ENCODE assay signal across 18 cellular contexts in genomic region chr10:33341638-33342037, GRCh38. TPM values are rescaled to one million over a fixed set of nuclear protein-coding genes. Genes with fewer than 3 reads are reported as not detected.
DNase-seq lines count a peak whose midpoint lies in the region; ATAC-seq, FAIRE-seq and TF ChIP-seq lines count a peak whose summit lies in the region.
"Had no signal": no experiment of that assay in that cellular context is flagged by ENCODE, and none has a peak within 500 bp of the region (broad histone marks: within the 10 kb centered on the region; RNA-seq: fewer than 3 reads in every experiment).

No MANE protein-coding gene starts in this region.

- no peaks in the 10 kb centered on the region for H4K20me1 ChIP-seq in astrocyte (ENCODE audit: insufficient read depth, low read length)

- H3K4me3 ChIP-seq in right cardiac atrium (ENCODE audit: low read length) (peak overlapping the region; percentile 15), right atrium auricular region (no peak overlapping the region), astrocyte (ENCODE audit: insufficient read depth, low read depth, low read length) (peak overlapping the region; percentile 20), neuronal stem cell (ENCODE audit: low read length in 2 of 2) (no peak overlapping the region)
- H3K4me3 ChIP-seq: left lung, SJCRH30 had no signal

- peaks cover 9% of the 10 kb centered on the region for H3K4me1 Mint-ChIP-seq in astrocyte (ENCODE audit: low read depth, unreplicated experiment)
- H3K4me1 Mint-ChIP-seq: natural killer cell had no signal

- H3K9me3 ChIP-seq in right cardiac atrium (ENCODE audit: control insufficient read depth, low read length), result no peaks in the 10 kb centered on the region
- no peaks in the 10 kb centered on the region for H3K9me3 ChIP-seq in right atrium auricular region
- no peaks in the 10 kb centered on the region for H3K9me3 ChIP-seq in astrocyte (ENCODE audit: insufficient read depth, low read depth, low read length)
- H3K9me3 ChIP-seq in neuronal stem cell (replicated peaks in 1 of 2; ENCODE audit: control insufficient read depth in 2 of 2, insufficient read depth in 1 of 2, low read depth in 1 of 2, low read length in 2 of 2), result peaks cover 0 to 5% of the 10 kb centered on the region in 2 donors
- H3K9me3 ChIP-seq: left lung, SJCRH30 had no signal

- 51% methylated on average over 1 of the region's 1 CpG for WGBS in right cardiac atrium
- no CpG with 5 or more reads among the region's 1 CpG for whole genome bisulfite sequencing in neuronal stem cell (ENCODE audit: extremely low coverage in 2 of 2, insufficient read length in 2 of 2, insufficient replicate concordance in 1 of 2), 2 donors

- H3K4ac ChIP-seq in neuronal stem cell (ENCODE audit: low read length), result no peak overlapping the region

- H2AFZ ChIP-seq in astrocyte (ENCODE audit: low read depth, low read length) (no peak overlapping the region), neuronal stem cell (ENCODE audit: low read length) (no peak overlapping the region)

- no peaks in the 10 kb centered on the region for H3K27me3 ChIP-seq in right cardiac atrium (ENCODE audit: control insufficient read depth, insufficient read depth)
- no peaks in the 10 kb centered on the region for H3K27me3 ChIP-seq in right atrium auricular region
- no peaks in the 10 kb centered on the region for H3K27me3 ChIP-seq in astrocyte (ENCODE audit: insufficient read depth, low read length)
- no peaks in the 10 kb centered on the region for H3K27me3 ChIP-seq in foreskin keratinocyte
- H3K27me3 ChIP-seq in neuronal stem cell (ENCODE audit: control insufficient read depth in 3 of 3, insufficient read depth in 3 of 3, low read depth in 1 of 3, low read length in 3 of 3), result peaks cover 0 to 4% (median 0%) of the 10 kb centered on the region in 3 experiments
- H3K27me3 ChIP-seq: SJCRH30 had no signal

- no peaks in the 10 kb centered on the region for H3K79me2 ChIP-seq in astrocyte (ENCODE audit: insufficient read depth, low read length)

- H3K27ac Mint-ChIP-seq in astrocyte (ENCODE audit: unreplicated experiment), result no peak overlapping the region
- H3K27ac Mint-ChIP-seq: activated CD8-positive, alpha-beta T cell treated with anti-CD3 and anti-CD28 coated beads, Interleukin-2, amount 10 ng/mL, durations not matched to agents 7 days and 5 days; activated T-helper 2 cell treated with anti-CD3 and anti-CD28 coated beads, Interferon-gamma antibody, Interleukin-2, Interleukin-4, amounts not matched to agents 10 μg/mL and 5 μg/mL and 100 μg/mL, durations not matched to agents 14 hours and 24 hours and 36 hours; natural killer cell had no signal

- FAIRE-seq in astrocyte (lab: Jason Lieb, UNC), result no peak
- FAIRE-seq: urothelium cell line had no signal

- no peak overlapping the region for H2BK120ac ChIP-seq in neuronal stem cell (ENCODE audit: low read depth, low read length)

- no peak overlapping the region for H2BK5ac ChIP-seq in neuronal stem cell (ENCODE audit: low read length)

- peaks cover 5% of the 10 kb centered on the region for H3K4me1 ChIP-seq in right cardiac atrium (ENCODE audit: control insufficient read depth, insufficient read depth, low read length)
- peaks cover 0 to 34% of the 10 kb centered on the region in 2 donors for H3K4me1 ChIP-seq in right atrium auricular region
- H3K4me1 ChIP-seq in astrocyte (ENCODE audit: insufficient read depth, low read length), result peaks cover 24% of the 10 kb centered on the region
- peaks cover 12% of the 10 kb centered on the region for H3K4me1 ChIP-seq in foreskin keratinocyte
- peaks cover 1 to 12% of the 10 kb centered on the region in 2 donors for H3K4me1 ChIP-seq in neuronal stem cell (ENCODE audit: control insufficient read depth in 2 of 2, insufficient read depth in 1 of 2, low read depth in 1 of 2, low read length in 2 of 2)
- H3K4me1 ChIP-seq: SJCRH30 had no signal

- H2AK5ac ChIP-seq in neuronal stem cell (ENCODE audit: low read depth, low read length), result no peak overlapping the region

- H2BK15ac ChIP-seq in neuronal stem cell (ENCODE audit: low read length), result no peak overlapping the region

- ATAC-seq in right cardiac atrium, result no peak
- peak; percentile 32 for ATAC-seq in foreskin keratinocyte
- ATAC-seq: activated CD8-positive, alpha-beta T cell treated with anti-CD3 and anti-CD28 coated beads, Interleukin-2, amount 10 ng/mL, durations not matched to agents 7 days and 5 days; left lung; natural killer cell had no signal

- H3K4me2 ChIP-seq in astrocyte (ENCODE audit: low read length) (peak overlapping the region; percentile 72), neuronal stem cell (ENCODE audit: insufficient read depth, low read length, poor library complexity, severe bottlenecking) (no peak overlapping the region)

- H3K9me3 Mint-ChIP-seq in astrocyte (ENCODE audit: unreplicated experiment), result peaks cover 6% of the 10 kb centered on the region
- H3K9me3 Mint-ChIP-seq: natural killer cell had no signal

- no peak overlapping the region for H3K23ac ChIP-seq in neuronal stem cell (ENCODE audit: low read depth, low read length, poor library complexity)

- no peak overlapping the region for H3K4me3 Mint-ChIP-seq in astrocyte (ENCODE audit: unreplicated experiment)
- H3K4me3 Mint-ChIP-seq: activated CD8-positive, alpha-beta T cell treated with anti-CD3 and anti-CD28 coated beads, Interleukin-2, amount 10 ng/mL, durations not matched to agents 7 days and 5 days; natural killer cell had no signal

- H3K36me3 ChIP-seq in right atrium auricular region (no peaks in the 10 kb centered on the region), astrocyte (ENCODE audit: insufficient read depth, low read length) (no peaks in the 10 kb centered on the region), neuronal stem cell (replicated peaks in 1 of 2; ENCODE audit: control insufficient read depth in 2 of 2, insufficient read depth in 2 of 2, low read length in 2 of 2) (no peaks in the 10 kb centered on the region)
- H3K36me3 ChIP-seq: left lung, SJCRH30 had no signal

- no peak overlapping the region for H3K18ac ChIP-seq in neuronal stem cell (ENCODE audit: low read length)

- H3K36me3 Mint-ChIP-seq in astrocyte (ENCODE audit: low read depth, unreplicated experiment), result peaks cover 2% of the 10 kb centered on the region
- H3K36me3 Mint-ChIP-seq: natural killer cell had no signal

- H3K79me1 ChIP-seq in neuronal stem cell (ENCODE audit: low read depth, low read length), result no peaks in the 10 kb centered on the region

- TF ChIP-seq CTCF in right atrium auricular region (IDR thresholded peaks at IDR 0.05) (no peak), astrocyte (IDR thresholded peaks at IDR 0.05; ENCODE audit: insufficient read depth, low read depth, low read length) (no peak), foreskin keratinocyte (conservative IDR thresholded peaks at IDR 0.05) (no peak)

- no peak overlapping the region for H4K91ac ChIP-seq in neuronal stem cell (ENCODE audit: low read depth, low read length, poor library complexity)

- H3K27me3 Mint-ChIP-seq in astrocyte (ENCODE audit: low read depth, unreplicated experiment), result peaks cover 8% of the 10 kb centered on the region

- no peak overlapping the region for H2BK12ac ChIP-seq in neuronal stem cell (ENCODE audit: low read length)

- intact Hi-C loops in right cardiac atrium (cut with DNase I), result no loop called here

- no peak overlapping the region for H4K8ac ChIP-seq in neuronal stem cell (ENCODE audit: low read depth, low read length)

- peak overlapping the region; percentile 24 for H3K9ac ChIP-seq in astrocyte (ENCODE audit: low read length)
- no peak overlapping the region for H3K9ac ChIP-seq in neuronal stem cell (ENCODE audit: low read depth, low read length, poor library complexity)

- DNase-seq in right cardiac atrium (no peak), right atrium auricular region (ENCODE audit: low spot score) (no peak), astrocyte (ENCODE audit: low read depth) (peak; percentile 42), foreskin keratinocyte (no peak), neuronal stem cell (ENCODE audit: low spot score) (no peak), anterior cingulate cortex (lab: John Stamatoyannopoulos, UW) (no peak), hypothalamus (lab: John Stamatoyannopoulos, UW) (no peak), DMS79 treated with DMSO at 0.1 percent for 48 hours (lab: John Stamatoyannopoulos, UW) (no peak)
- DNase-seq: ACHN; activated CD8-positive, alpha-beta T cell treated with anti-CD3 and anti-CD28 coated beads, Interleukin-2, amount 10 ng/mL, durations not matched to agents 7 days and 5 days; effector CD4-positive, alpha-beta T cell; left lung; natural killer cell; NCI-H2107; SJCRH30; stimulated activated CD4-positive, alpha-beta T cell treated with anti-CD3 and anti-CD28 coated beads, Interleukin-4, amount 100 ng/mL, for 24 hours had no signal

- H3K27ac ChIP-seq in right cardiac atrium (ENCODE audit: low read length), result no peak overlapping the region
- peak overlapping the region in 1 of 2 donors; percentile 46 for H3K27ac ChIP-seq in right atrium auricular region
- H3K27ac ChIP-seq in astrocyte (ENCODE audit: low read depth, low read length), result peak overlapping the region; percentile 15
- H3K27ac ChIP-seq in foreskin keratinocyte, result peak overlapping the region; percentile 33
- no peak overlapping the region for H3K27ac ChIP-seq in neuronal stem cell (replicated peaks; ENCODE audit: low read length)
- H3K27ac ChIP-seq: left lung, SJCRH30 had no signal

- H3K14ac ChIP-seq in neuronal stem cell (ENCODE audit: low read length), result no peak overlapping the region

RNA-seq across cellular contexts. Expression of gene NRP1, which starts 7.2 kb away (rescaled TPM):
- total RNA-seq in right cardiac atrium, result 10 to 100 TPM; 92.2 to 98.8 (median 94.3) TPM
- 37.7 TPM for polyA plus RNA-seq in right cardiac atrium
- 10 to 100 TPM; 54.6 to 83.1 TPM for total RNA-seq in right atrium auricular region
- total RNA-seq in astrocyte, result 59.4 and 73.5 TPM in 2 replicates
- 57.3 and 58.2 TPM in 2 replicates for total RNA-seq in foreskin keratinocyte
- polyA plus RNA-seq in foreskin keratinocyte, result 11.6 and 12.2 TPM in 2 replicates
- polyA plus RNA-seq in neuronal stem cell (2013, experiment 1 of 2), result 2.9 TPM
- polyA plus RNA-seq in neuronal stem cell (2013, experiment 2 of 2), result 2.6 TPM

Comparison
In these comparisons a context has a peak if more than half of its experiments do, and no peak if none do; other contexts are left out.
1. H3K4me3 ChIP-seq: peak in right cardiac atrium (single experiment) and astrocyte (single experiment); none in right atrium auricular region (0 of 2) and neuronal stem cell (0 of 2).
2. H3K27ac ChIP-seq: peak in astrocyte (single experiment) and foreskin keratinocyte (single experiment); none in right cardiac atrium (single experiment) and neuronal stem cell (single experiment).